ENCODE assay signal across 10 cellular contexts in the genomic region with DNA sequence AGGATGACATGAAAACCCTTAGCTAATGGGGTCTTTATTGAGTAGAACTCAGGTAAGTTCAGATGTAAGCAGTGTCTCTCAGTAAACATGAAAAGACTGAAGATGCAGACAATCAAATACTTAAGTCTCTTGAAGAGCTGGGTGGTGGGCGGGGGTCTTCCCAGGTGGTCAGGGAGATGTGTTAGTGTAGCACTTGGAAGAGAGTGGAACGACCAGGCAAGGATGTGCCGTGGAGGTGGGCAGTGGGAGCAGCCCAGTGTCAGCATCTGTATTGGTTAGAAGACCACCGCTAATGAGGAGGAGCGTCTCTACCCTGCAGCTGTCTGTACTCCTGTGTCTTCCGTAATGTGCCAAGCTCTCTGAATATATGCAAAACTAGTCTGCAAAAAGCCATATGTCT. TPM values are rescaled to one million over a fixed set of nuclear protein-coding genes. Genes with fewer than 3 reads are reported as not detected.
"Had no signal": no experiment of that assay in that cellular context is flagged by ENCODE, and none has a peak within 500 bp of the region (broad histone marks: within the 10 kb centered on the region; RNA-seq: fewer than 3 reads in every experiment).

No MANE protein-coding gene starts in this region.

- DNase-seq: activated CD4-positive, alpha-beta T cell treated with anti-CD3 and anti-CD28 coated beads for 4 hours; activated naive CD4-positive, alpha-beta T cell treated with anti-CD3 and anti-CD28 coated beads for 36 hours; caudate nucleus; kidney; substantia nigra; T-helper 9 cell had no signal

- H3K36me3 Mint-ChIP-seq: stimulated activated effector memory CD8-positive, alpha-beta T cell treated with anti-CD3 and anti-CD28 coated beads, Interleukin-12 subunit alpha, Interleukin-12 subunit beta, amount 100 ng/mL, for 72 hours had no signal

- H3K27ac Mint-ChIP-seq: activated CD8-positive, alpha-beta T cell treated with anti-CD3 and anti-CD28 coated beads, Interleukin-2, amount 10 ng/mL, durations not matched to agents 7 days and 5 days; activated naive CD4-positive, alpha-beta T cell treated with anti-CD3 and anti-CD28 coated beads for 36 hours; activated T-helper 17 cell treated with anti-CD3 and anti-CD28 coated beads, Interleukin-2, amount 50 U/mL, for 72 hours; stimulated activated effector memory CD8-positive, alpha-beta T cell treated with anti-CD3 and anti-CD28 coated beads, Interleukin-12 subunit alpha, Interleukin-12 subunit beta, amount 100 ng/mL, for 72 hours had no signal

- H3K27ac ChIP-seq: VCaP had no signal

- H3K4me3 Mint-ChIP-seq: activated CD8-positive, alpha-beta T cell treated with anti-CD3 and anti-CD28 coated beads, Interleukin-2, amount 10 ng/mL, durations not matched to agents 7 days and 5 days; activated naive CD4-positive, alpha-beta T cell treated with anti-CD3 and anti-CD28 coated beads for 36 hours; activated T-helper 17 cell treated with anti-CD3 and anti-CD28 coated beads, Interleukin-2, amount 50 U/mL, for 72 hours; stimulated activated effector memory CD8-positive, alpha-beta T cell treated with anti-CD3 and anti-CD28 coated beads, Interleukin-12 subunit alpha, Interleukin-12 subunit beta, amount 100 ng/mL, for 72 hours had no signal

- H3K4me1 Mint-ChIP-seq: activated T-helper 17 cell treated with anti-CD3 and anti-CD28 coated beads, Interleukin-2, amount 50 U/mL, for 72 hours; stimulated activated effector memory CD8-positive, alpha-beta T cell treated with anti-CD3 and anti-CD28 coated beads, Interleukin-12 subunit alpha, Interleukin-12 subunit beta, amount 100 ng/mL, for 72 hours had no signal

- H3K9me3 Mint-ChIP-seq: activated naive CD4-positive, alpha-beta T cell treated with anti-CD3 and anti-CD28 coated beads for 36 hours; activated T-helper 17 cell treated with anti-CD3 and anti-CD28 coated beads, Interleukin-2, amount 50 U/mL, for 72 hours; stimulated activated effector memory CD8-positive, alpha-beta T cell treated with anti-CD3 and anti-CD28 coated beads, Interleukin-12 subunit alpha, Interleukin-12 subunit beta, amount 100 ng/mL, for 72 hours had no signal

- ATAC-seq: activated CD8-positive, alpha-beta T cell treated with anti-CD3 and anti-CD28 coated beads, Interleukin-2, amount 10 ng/mL, durations not matched to agents 7 days and 5 days; activated T-helper 17 cell treated with anti-CD3 and anti-CD28 coated beads, Interleukin-2, amount 50 U/mL, for 72 hours; stimulated activated effector memory CD8-positive, alpha-beta T cell treated with anti-CD3 and anti-CD28 coated beads, Interleukin-12 subunit alpha, Interleukin-12 subunit beta, amount 100 ng/mL, for 72 hours had no signal

RNA-seq across cellular contexts. Expression of gene S1PR3, which starts 4.4 kb away (rescaled TPM):
- total RNA-seq: activated CD8-positive, alpha-beta T cell treated with anti-CD3 and anti-CD28 coated beads, Interleukin-2, amount 10 ng/mL, durations not matched to agents 7 days and 5 days; activated T-helper 17 cell treated with anti-CD3 and anti-CD28 coated beads, Interleukin-2, amount 50 U/mL, for 72 hours had no signal
